18 cellular contexts compared by ENCODE assay signal in the genomic region with DNA sequence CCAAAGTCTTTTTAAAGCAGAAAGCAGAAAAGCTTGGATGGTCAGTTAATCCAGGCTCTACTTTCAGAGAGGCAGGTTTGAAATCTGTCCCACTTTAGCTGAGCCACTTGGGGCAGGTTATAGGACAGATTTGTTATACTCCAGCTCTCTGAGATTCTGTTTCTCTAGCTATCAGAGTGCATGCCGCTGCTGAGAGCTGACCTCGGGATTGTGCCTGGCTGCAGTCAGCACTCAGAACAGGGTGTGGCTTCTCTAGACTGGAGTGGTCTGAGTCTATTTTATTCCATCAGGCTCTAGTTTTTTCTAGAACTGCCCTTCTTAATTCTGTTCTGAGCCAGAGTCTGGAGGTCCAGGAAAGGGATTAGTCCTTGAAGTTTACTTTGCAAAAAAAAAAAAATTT.
DNase-seq lines count a peak whose midpoint lies in the region; ATAC-seq, FAIRE-seq and TF ChIP-seq lines count a peak whose summit lies in the region.
"Had no signal": no experiment of that assay in that cellular context is flagged by ENCODE, and none has a peak within 500 bp of the region (broad histone marks: within the 10 kb centered on the region; RNA-seq: fewer than 3 reads in every experiment).

No MANE protein-coding gene starts in this region.

- in situ Hi-C loops in ACHN (cut with HindIII; ENCODE audit: low pct_ligation_motif_present, low pct_unique_long_range_greater_than_20kb, low sequenced_read_pairs), result loop anchor here (25.0 kb wide), 1 partner anchor 361 kb away; no protein-coding TSS in a partner anchor

- H3K4me3 Mint-ChIP-seq in endodermal cell (no peak overlapping the region), nephron progenitor cell (no peak overlapping the region)
- H3K4me3 Mint-ChIP-seq: CD8-positive, alpha-beta T cell; H9 had no signal

- intact Hi-C loops in right cardiac atrium (cut with DNase I), result no loop called here

- no peak overlapping the region for H3K27ac ChIP-seq in endodermal cell (ENCODE audit: low read depth, low read length)
- no peak overlapping the region for H3K27ac ChIP-seq in right cardiac atrium (ENCODE audit: low read length)
- H3K27ac ChIP-seq in small intestine (ENCODE audit: low read depth in 1 of 2, low read length in 1 of 2), result no peak overlapping the region

- H3K36me3 ChIP-seq in endodermal cell (ENCODE audit: control insufficient read depth, insufficient read depth, low read length), result no peaks in the 10 kb centered on the region
- no peaks in the 10 kb centered on the region for H3K36me3 ChIP-seq in small intestine (ENCODE audit: control insufficient read depth in 2 of 2, insufficient read depth in 2 of 2, low read length in 2 of 2)
- H3K36me3 ChIP-seq: BE2C had no signal

- H3K9me3 ChIP-seq in endodermal cell (ENCODE audit: control insufficient read depth, low read length) (peaks cover 4% of the 10 kb centered on the region), right cardiac atrium (ENCODE audit: control insufficient read depth, low read length) (no peaks in the 10 kb centered on the region), small intestine (ENCODE audit: control insufficient read depth, low read depth) (no peaks in the 10 kb centered on the region)
- H3K9me3 ChIP-seq: BE2C, SK-N-SH had no signal

- peak; percentile 34 for DNase-seq in SK-N-DZ (ENCODE audit: low spot score)
- DNase-seq in endodermal cell, result no peak
- no peak for DNase-seq in right cardiac atrium
- peak; percentile 63 for DNase-seq in small intestine
- no peak for DNase-seq in anterior cingulate cortex (lab: John Stamatoyannopoulos, UW)
- DNase-seq in nephron progenitor cell, result no peak
- no peak for DNase-seq in ACHN
- DNase-seq: CD8-positive, alpha-beta T cell; H9; KG1; NCI-H1417 treated with DMSO at 0.1 percent for 48 hours; NCI-H1930; NCI-H2171; NCI-H748 treated with DMSO at 0.1 percent for 48 hours; PC-3; SK-N-SH had no signal

- H3K4me3 ChIP-seq in endodermal cell (ENCODE audit: low read length), result no peak overlapping the region
- no peak overlapping the region for H3K4me3 ChIP-seq in right cardiac atrium (ENCODE audit: low read length)
- H3K4me3 ChIP-seq in small intestine (ENCODE audit: low read depth in 1 of 2, low read length in 2 of 2), result no peak overlapping the region

- ATAC-seq in right cardiac atrium (peak; percentile 52 to 72), HG03135 (IDR thresholded peaks at IDR 0.05; ENCODE audit: unreplicated experiment) (no peak)
- ATAC-seq: CD8-positive, alpha-beta T cell; PC-3 had no signal

- H3K4me1 Mint-ChIP-seq in endodermal cell, result peaks cover 35% of the 10 kb centered on the region
- peaks cover 26% of the 10 kb centered on the region for H3K4me1 Mint-ChIP-seq in nephron progenitor cell

- WGBS in endodermal cell (ENCODE audit: insufficient coverage in 1 of 2, insufficient read length in 1 of 2), 2 experiments, result 84 to 85% methylated on average over 2 of the region's 2 CpGs
- 27% methylated on average over 2 of the region's 2 CpGs for WGBS in right cardiac atrium
- WGBS in small intestine, 3 donors, result 23 to 39% (median 24%) methylated on average over 2 of the region's 2 CpGs

- H3K4me1 ChIP-seq in endodermal cell (ENCODE audit: control insufficient read depth, insufficient read depth, low read length) (peaks cover 20% of the 10 kb centered on the region), right cardiac atrium (ENCODE audit: control insufficient read depth, insufficient read depth, low read length) (no peaks in the 10 kb centered on the region), small intestine (ENCODE audit: control insufficient read depth in 2 of 2, insufficient read depth in 1 of 2, low read depth in 1 of 2, low read length in 1 of 2) (peaks cover 3% of the 10 kb centered on the region in 2 donors)

- peaks cover 5% of the 10 kb centered on the region for H3K27me3 ChIP-seq in endodermal cell (ENCODE audit: control insufficient read depth, insufficient read depth, low read length, poor library complexity, severe bottlenecking)
- H3K27me3 ChIP-seq in right cardiac atrium (ENCODE audit: control insufficient read depth, insufficient read depth), result no peaks in the 10 kb centered on the region
- no peaks in the 10 kb centered on the region for H3K27me3 ChIP-seq in small intestine (ENCODE audit: control insufficient read depth in 2 of 2, insufficient read depth in 2 of 2, low read length in 2 of 2)
- H3K27me3 ChIP-seq: BE2C had no signal

- no peak for FAIRE-seq in small intestine (lab: Jason Lieb, UNC)

- H3K27me3 Mint-ChIP-seq in endodermal cell (ENCODE audit: insufficient read depth) (no peaks in the 10 kb centered on the region), nephron progenitor cell (ENCODE audit: low read depth, poor library complexity) (no peaks in the 10 kb centered on the region)

- no peak overlapping the region for H3K9ac ChIP-seq in endodermal cell (ENCODE audit: extremely low read depth, low read length, poor library complexity, severe bottlenecking)
- H3K9ac ChIP-seq: SK-N-SH had no signal

- H3K27ac Mint-ChIP-seq in endodermal cell, result peak overlapping the region; percentile 90
- no peak overlapping the region for H3K27ac Mint-ChIP-seq in nephron progenitor cell
- H3K27ac Mint-ChIP-seq: CD8-positive, alpha-beta T cell; H9 had no signal

- peaks cover 4% of the 10 kb centered on the region for H3K9me3 Mint-ChIP-seq in endodermal cell
- H3K9me3 Mint-ChIP-seq in nephron progenitor cell, result no peaks in the 10 kb centered on the region
- H3K9me3 Mint-ChIP-seq: CD8-positive, alpha-beta T cell had no signal

- H3K36me3 Mint-ChIP-seq in endodermal cell (ENCODE audit: low read depth) (no peaks in the 10 kb centered on the region), nephron progenitor cell (ENCODE audit: low read depth) (no peaks in the 10 kb centered on the region)
- H3K36me3 Mint-ChIP-seq: CD8-positive, alpha-beta T cell had no signal

- TF ChIP-seq CTCF in endodermal cell (conservative IDR thresholded peaks at IDR 0.05), result no peak
- TF ChIP-seq CTCF in nephron progenitor cell (IDR thresholded peaks at IDR 0.05), result no peak

Comparison
In these comparisons a context has a peak if more than half of its experiments do, and no peak if none do; other contexts are left out.
1. DNase-seq: peak in SK-N-DZ (single experiment) and small intestine (single experiment); none in endodermal cell (single experiment), right cardiac atrium (0 of 3), anterior cingulate cortex (0 of 58), nephron progenitor cell (single experiment) and ACHN (single experiment).